ENCODE assay signal across 19 cellular contexts in genomic region chr18:55706893-55707292, GRCh38.
DNase-seq lines count a peak whose midpoint lies in the region; ATAC-seq and TF ChIP-seq lines count a peak whose summit lies in the region.
"Had no signal": no experiment of that assay in that cellular context is flagged by ENCODE, and none has a peak within 500 bp of the region (broad histone marks: within the 10 kb centered on the region; RNA-seq: fewer than 3 reads in every experiment).

No MANE protein-coding gene starts in this region.

- no peak overlapping the region for H3K56ac ChIP-seq in mesendoderm (ENCODE audit: low read length)

- H3K4me3 ChIP-seq in GM23248 (no peak overlapping the region), fibroblast of villous mesenchyme (ENCODE audit: low read depth, low read length) (no peak overlapping the region), mesendoderm (ENCODE audit: low read length) (no peak overlapping the region)
- H3K4me3 ChIP-seq: A549, heart left ventricle, pancreas had no signal

- H3K9me3 ChIP-seq in GM23248 (ENCODE audit: low read depth), result no peaks in the 10 kb centered on the region
- H3K9me3 ChIP-seq: A549, pancreas had no signal

- H3K23ac ChIP-seq in mesendoderm (ENCODE audit: low read length), result no peak overlapping the region

- DNase-seq in A172 (ENCODE audit: low spot score) (peak; percentile 3), GM23248 (peak; percentile 75), amniotic stem cell (lab: John Stamatoyannopoulos, UW) (peak; percentile 14), fibroblast of villous mesenchyme (ENCODE audit: low read depth) (peak; percentile 59), mesendoderm (no peak), NCI-H446 (lab: John Stamatoyannopoulos, UW) (no peak)
- no peak for DNase-seq in activated CD8-positive, alpha-beta memory T cell treated with anti-CD3 and anti-CD28 coated beads for 24 hours
- DNase-seq: activated CD4-positive, alpha-beta T cell treated with anti-CD3 and anti-CD28 coated beads for 4 hours; activated T-cell treated with anti-CD3 and anti-CD28 coated beads for 4 hours; central memory CD4-positive, alpha-beta T cell; heart left ventricle; kidney; NK-92 treated with Interleukin-12 subunit alpha and Interleukin-12 subunit beta, amount 100 ng/mL, for 24 hours; pancreas; SHP77; stimulated activated CD4-positive, alpha-beta T cell treated with anti-CD3 and anti-CD28 coated beads, Interleukin-12 subunit alpha, Interleukin-12 subunit beta, amount 100 ng/mL, for 4 hours; T-helper 9 cell had no signal

- H3K4me2 ChIP-seq in GM23248 (ENCODE audit: unreplicated experiment) (no peak overlapping the region), mesendoderm (ENCODE audit: low read length) (no peak overlapping the region)
- H3K4me2 ChIP-seq: A549 had no signal

- H3K36me3 ChIP-seq in GM23248 (ENCODE audit: low read depth) (no peaks in the 10 kb centered on the region), mesendoderm (ENCODE audit: control insufficient read depth, insufficient read depth, low read length) (no peaks in the 10 kb centered on the region)
- H3K36me3 ChIP-seq: heart left ventricle, pancreas had no signal

- peaks cover 13% of the 10 kb centered on the region; the same call in 1 of the 2 replicates for H3K4me1 ChIP-seq in GM23248 (ENCODE audit: insufficient read depth)
- H3K4me1 ChIP-seq in mesendoderm (ENCODE audit: control insufficient read depth, low read depth, low read length), result no peaks in the 10 kb centered on the region
- H3K4me1 ChIP-seq: A549, heart left ventricle, pancreas had no signal

- H3K27me3 ChIP-seq in GM23248 (replicated peaks; ENCODE audit: insufficient read depth) (no peaks in the 10 kb centered on the region), mesendoderm (ENCODE audit: insufficient read depth, low read length, poor library complexity) (no peaks in the 10 kb centered on the region)
- H3K27me3 ChIP-seq: heart left ventricle, pancreas had no signal

- no peak overlapping the region for H2AFZ ChIP-seq in GM23248

- no peak overlapping the region for H3K18ac ChIP-seq in mesendoderm (ENCODE audit: low read length)

- H3K9me2 ChIP-seq in GM23248 (ENCODE audit: insufficient read depth), result no peaks in the 10 kb centered on the region

- no peak overlapping the region for H4K5ac ChIP-seq in mesendoderm (ENCODE audit: low read length)

- no peaks in the 10 kb centered on the region for H4K20me1 ChIP-seq in GM23248 (ENCODE audit: insufficient read depth)

- H3K79me2 ChIP-seq in GM23248 (ENCODE audit: insufficient read depth) (no peaks in the 10 kb centered on the region), mesendoderm (ENCODE audit: control insufficient read depth, insufficient read depth, low read length) (no peaks in the 10 kb centered on the region)

- H3K79me1 ChIP-seq in mesendoderm (ENCODE audit: low read length), result no peaks in the 10 kb centered on the region

- no peak overlapping the region for H2BK15ac ChIP-seq in mesendoderm (replicated peaks; ENCODE audit: low read depth)

- H3K27ac ChIP-seq in GM23248 (0 out of 2 replicates have a peak overlapping the region, but pooled peaks have one; percentile 53), mesendoderm (ENCODE audit: low read depth, low read length) (no peak overlapping the region)
- H3K27ac ChIP-seq: A549, heart left ventricle, pancreas had no signal

- H4K8ac ChIP-seq in mesendoderm (ENCODE audit: low read depth, low read length), result no peak overlapping the region

- in situ Hi-C loops in GM23248 (cut with MboI), result no loop called here

- TF ChIP-seq CTCF in fibroblast of villous mesenchyme (IDR thresholded peaks at IDR 0.05; ENCODE audit: insufficient read depth, low read depth, low read length), result no peak

- WGBS in GM23248 (ENCODE audit: low coverage in 1 of 2, low lambda C conversion rate in 2 of 2, missing lambda C conversion rate in 2 of 2), 2 experiments, result 37 to 39% methylated on average over 3 of the region's 3 CpGs
- no CpG with 5 or more reads among the region's 3 CpGs for WGBS in mesendoderm (ENCODE audit: extremely low coverage, insufficient coverage, low lambda C conversion rate)

- no peak overlapping the region for H2AK5ac ChIP-seq in mesendoderm (ENCODE audit: low read length)

- ATAC-seq in GM21423 (IDR thresholded peaks at IDR 0.05; ENCODE audit: unreplicated experiment), result no peak
- ATAC-seq: A549, heart left ventricle, pancreas had no signal

- no peak overlapping the region for H3K4ac ChIP-seq in mesendoderm (ENCODE audit: low read depth, low read length)

- peaks cover 7% of the 10 kb centered on the region for H3F3A ChIP-seq in GM23248 (ENCODE audit: insufficient read depth)

- no peak overlapping the region for H3K9ac ChIP-seq in GM23248
- no peak overlapping the region for H3K9ac ChIP-seq in mesendoderm (ENCODE audit: low read length)

- no peak overlapping the region for H2BK120ac ChIP-seq in mesendoderm (ENCODE audit: low read depth, low read length)

- H2BK5ac ChIP-seq in mesendoderm (ENCODE audit: low read length), result no peak overlapping the region

Comparison
In these comparisons a context has a peak if more than half of its experiments do, and no peak if none do; other contexts are left out.
1. DNase-seq: peak in A172 (single experiment), GM23248 (single experiment), amniotic stem cell (single experiment) and fibroblast of villous mesenchyme (single experiment); none in activated CD8-positive, alpha-beta memory T cell treated with anti-CD3 and anti-CD28 coated beads for 24 hours (single experiment), mesendoderm (single experiment) and NCI-H446 (0 of 2).